In genomic region chr1:23422313-23422877, GRCh38 we compare ENCODE assay signal across 8 cellular contexts. TPM values are rescaled to one million over a fixed set of nuclear protein-coding genes. Genes with fewer than 3 reads are reported as not detected.
DNase-seq lines count a peak whose midpoint lies in the region; ATAC-seq and TF ChIP-seq lines count a peak whose summit lies in the region.

No MANE protein-coding gene starts in this region.

- ATAC-seq in HG03108 (IDR thresholded peaks at IDR 0.05; ENCODE audit: unreplicated experiment) (no peak), GM19328 (IDR thresholded peaks at IDR 0.05; ENCODE audit: unreplicated experiment) (no peak), HG02884 (IDR thresholded peaks at IDR 0.05; ENCODE audit: unreplicated experiment) (no peak)

- POLR2A ChIA-PET in AG04449 (lab: Yijun Ruan, JAX): interaction anchor here (0.8 to 2.4 kb wide), 7 partner anchors 11 to 137 kb away, joined by 3 to 11 read pairs (median 3); partner anchors contain the start of genes ASAP3, HNRNPR and ID3

- TF ChIP-seq CTCF in AG04449 (IDR thresholded peaks at IDR 0.05; ENCODE audit: insufficient read depth, low read length, missing control alignments) (no peak), fibroblast of mammary gland (conservative IDR thresholded peaks at IDR 0.05; ENCODE audit: control insufficient read depth, insufficient read depth, low read depth, low read length) (no peak)

- DNase-seq in AG04449 (ENCODE audit: low read depth, low spot score) (peak; percentile 54), NCI-H2227 (lab: John Stamatoyannopoulos, UW; ENCODE audit: unreplicated experiment) (peak; percentile 81), fibroblast of mammary gland (ENCODE audit: low read depth) (peak; percentile 78), renal cortical epithelial cell (ENCODE audit: low read depth) (peak; percentile 38)
- peak; percentile 64 for DNase-seq in activated CD8-positive, alpha-beta memory T cell treated with anti-CD3 and anti-CD28 coated beads, Interleukin-2, amount 50 U/mL, for 48 hours

- peak overlapping the region; percentile 70 for H3K4me3 ChIP-seq in AG04449 (ENCODE audit: low read depth, low read length)
- H3K4me3 ChIP-seq in fibroblast of mammary gland (ENCODE audit: control insufficient read depth, low read depth, low read length): no peak overlapping the region

- CTCF ChIA-PET in AG04449 (lab: Yijun Ruan, JAX): interaction anchor here (0.8 to 5.6 kb wide), 10 partner anchors 9 to 269 kb away, joined by 3 to 43 read pairs (median 4); partner anchors contain the start of genes HNRNPR and RPL11

RNA-seq across cellular contexts. Expression of gene TCEA3, which starts 2.2 kb away (rescaled TPM):
- total RNA-seq in renal cortical epithelial cell: 4.2 and 9.6 TPM in 2 replicates

RNA-seq across cellular contexts. Expression of gene ZNF436, which starts 52.8 kb away (rescaled TPM):
- 19.8 and 35.2 TPM in 2 replicates for total RNA-seq in renal cortical epithelial cell
